ENCODE assay signal across 8 cellular contexts in genomic region chr16:4694664-4695451, GRCh38. TPM values are rescaled to one million over a fixed set of nuclear protein-coding genes. Genes with fewer than 3 reads are reported as not detected.
A peak's percentile ranks its signal among the peaks of the same experiment; 100 is the strongest.
DNase-seq lines count a peak whose midpoint lies in the region; ATAC-seq and TF ChIP-seq lines count a peak whose summit lies in the region.

No MANE protein-coding gene starts in this region.

- in situ Hi-C loops in G401 (cut with HindIII; ENCODE audit: low sequenced_read_pairs), result loop anchor here (25.0 kb wide), 1 partner anchor 183 kb away; no protein-coding TSS in a partner anchor
- in situ Hi-C loops in KBM-7 (cut with MboI; ENCODE audit: low pct_unique_long_range_greater_than_20kb, low sequenced_read_pairs), result no loop called here

- no peak overlapping the region for H2BK5ac ChIP-seq in trophoblast cell (ENCODE audit: low read depth, low read length, poor library complexity)

- no peak overlapping the region for H3K18ac ChIP-seq in trophoblast cell (ENCODE audit: low read length)

- H3K9ac ChIP-seq in trophoblast cell (ENCODE audit: low read length), result peak overlapping the region; percentile 28

- H3K36me3 ChIP-seq in trophoblast cell (ENCODE audit: control insufficient read depth in 1 of 2, insufficient read depth in 2 of 2, low read length in 2 of 2), result peaks cover 51 to 58% of the 10 kb centered on the region in 2 experiments

- H3K14ac ChIP-seq in trophoblast cell (ENCODE audit: low read length), result no peak overlapping the region

- no peak overlapping the region for H3K4ac ChIP-seq in trophoblast cell (ENCODE audit: low read depth, low read length)

- peaks cover 5% of the 10 kb centered on the region for H3K9me3 ChIP-seq in trophoblast cell (ENCODE audit: insufficient read depth, low read depth, low read length)

- WGBS in trophoblast cell (ENCODE audit: extremely low coverage, insufficient coverage, insufficient read length), result no CpG with 5 or more reads among the region's 25 CpGs

- peak overlapping the region; percentile 10 for H4K12ac ChIP-seq in trophoblast cell (ENCODE audit: low read depth, low read length)

- H3K4me1 ChIP-seq in trophoblast cell (ENCODE audit: control insufficient read depth in 1 of 2, insufficient read depth in 2 of 2, low read length in 2 of 2), result peaks cover 3 to 12% of the 10 kb centered on the region in 2 experiments

- ATAC-seq in GM18498 (IDR thresholded peaks at IDR 0.05; ENCODE audit: unreplicated experiment) (no peak), HG03460 (IDR thresholded peaks at IDR 0.05; ENCODE audit: unreplicated experiment) (no peak)

- H3K79me2 ChIP-seq in trophoblast cell (ENCODE audit: control insufficient read depth, insufficient read depth, low read length, poor library complexity), result peaks cover 6% of the 10 kb centered on the region

- H3K23ac ChIP-seq in trophoblast cell (ENCODE audit: low read length), result no peak overlapping the region

- no peak overlapping the region for H4K91ac ChIP-seq in trophoblast cell (ENCODE audit: low read depth, low read length)

- no peak overlapping the region for H4K8ac ChIP-seq in trophoblast cell (ENCODE audit: low read depth, low read length)

- H2AK5ac ChIP-seq in trophoblast cell (ENCODE audit: low read length), result no peak overlapping the region

- no peak overlapping the region for H2AFZ ChIP-seq in trophoblast cell (ENCODE audit: insufficient read depth, low read length, poor library complexity)

- H3K79me1 ChIP-seq in trophoblast cell (ENCODE audit: low read length), result peaks cover 7% of the 10 kb centered on the region

- DNase-seq in G401 (ENCODE audit: low spot score) (peak; percentile 45), fibroblast of villous mesenchyme (ENCODE audit: low read depth) (no peak), trophoblast cell (no peak), KBM-7 (no peak)
- no peak for DNase-seq in effector CD4-positive, alpha-beta T cell

- TF ChIP-seq CTCF in VCaP (conservative IDR thresholded peaks at IDR 0.05) (0 out of 2 replicates have a peak, but pooled peaks have one; percentile 7), fibroblast of villous mesenchyme (IDR thresholded peaks at IDR 0.05; ENCODE audit: insufficient read depth, low read depth, low read length) (no peak)

- no peak overlapping the region for H2BK120ac ChIP-seq in trophoblast cell (ENCODE audit: insufficient read depth, low read length, poor library complexity)

- H3K27me3 ChIP-seq in trophoblast cell (ENCODE audit: insufficient read depth, low read length), result no peaks in the 10 kb centered on the region

- H3K4me2 ChIP-seq in trophoblast cell (ENCODE audit: low read length), result peak overlapping the region; percentile 90

- H3K27ac ChIP-seq in VCaP (peak overlapping the region; percentile 88), trophoblast cell (ENCODE audit: low read depth, low read length) (no peak overlapping the region)

- H2BK12ac ChIP-seq in trophoblast cell (ENCODE audit: low read length), result no peak overlapping the region

- H3K4me3 ChIP-seq in fibroblast of villous mesenchyme (ENCODE audit: low read depth, low read length) (peak overlapping the region; percentile 89), trophoblast cell (ENCODE audit: low read depth, low read length) (no peak overlapping the region)

RNA-seq across cellular contexts. Expression of gene NUDT16L1, which starts 1.5 kb away (rescaled TPM):
- total RNA-seq in G401 (2014; rRNA removed; shearing (Covaris generic)), result 71.5 and 89.1 TPM in 2 replicates
- 28.5 and 31.2 TPM in 2 replicates for total RNA-seq in fibroblast of villous mesenchyme
- polyA plus RNA-seq in trophoblast cell (2013), result 21.1 and 21.4 TPM in 2 replicates

RNA-seq across cellular contexts. Expression of gene ANKS3, which starts 39.2 kb away (rescaled TPM):
- total RNA-seq in G401 (2014; rRNA removed; shearing (Covaris generic)), result 12.8 and 18.0 TPM in 2 replicates
- 25.4 and 33.2 TPM in 2 replicates for total RNA-seq in fibroblast of villous mesenchyme
- 6.5 and 6.6 TPM in 2 replicates for polyA plus RNA-seq in trophoblast cell (2013)

RNA-seq across cellular contexts. Expression of gene DNAAF8, which starts 39.5 kb away (rescaled TPM):
- not detected in 2 replicates for total RNA-seq in G401 (2014; rRNA removed; shearing (Covaris generic))
- 1.3 and 1.7 TPM in 2 replicates for total RNA-seq in fibroblast of villous mesenchyme
- polyA plus RNA-seq in trophoblast cell (2013), result 0.42 and 0.55 TPM in 2 replicates
